In genomic region chr14:91321131-91321530, GRCh38 we compare ENCODE assay signal across 19 cellular contexts.
DNase-seq lines count a peak whose midpoint lies in the region; ATAC-seq, FAIRE-seq and TF ChIP-seq lines count a peak whose summit lies in the region.
"Had no signal": no experiment of that assay in that cellular context is flagged by ENCODE, and none has a peak within 500 bp of the region (broad histone marks: within the 10 kb centered on the region; RNA-seq: fewer than 3 reads in every experiment).

No MANE protein-coding gene starts in this region.

- no peak for FAIRE-seq in GM12892 (lab: Jason Lieb, UNC)
- FAIRE-seq: GM18507 had no signal

- H3K9ac ChIP-seq in neuronal stem cell (ENCODE audit: low read depth, low read length, poor library complexity) = no peak overlapping the region

- POLR2A ChIA-PET in activated CD4-positive, alpha-beta T cell treated with anti-CD3 and anti-CD28 coated beads for 36 hours (lab: Charles Lee) = no interaction called here
- POLR2A ChIA-PET in CD4-positive, alpha-beta T cell (lab: Charles Lee) = interaction anchor here (0.8 to 1.0 kb wide), 2 partner anchors 28 to 97 kb away, joined by 3 to 4 read pairs; partner anchors contain the start of gene CCDC88C

- peak overlapping the region; percentile 28 for H3K27ac Mint-ChIP-seq in activated CD4-positive, alpha-beta T cell treated with anti-CD3 and anti-CD28 coated beads for 36 hours
- H3K27ac Mint-ChIP-seq in CD4-positive, alpha-beta T cell = peak overlapping the region; percentile 97
- H3K27ac Mint-ChIP-seq in activated naive CD8-positive, alpha-beta T cell treated with anti-CD3 and anti-CD28 coated beads for 36 hours = peak overlapping the region; percentile 25
- no peak overlapping the region for H3K27ac Mint-ChIP-seq in activated CD8-positive, alpha-beta memory T cell treated with anti-CD3 and anti-CD28 coated beads, Interleukin-2, amount 10 ng/mL, durations not matched to agents 7 days and 5 days

- H2AK5ac ChIP-seq in neuronal stem cell (ENCODE audit: low read depth, low read length) = no peak overlapping the region

- H3K4me3 ChIP-seq in neuronal stem cell (ENCODE audit: low read length in 2 of 2) = no peak overlapping the region
- H3K4me3 ChIP-seq in H7 (ENCODE audit: insufficient read depth, low read depth, low read length) = no peak overlapping the region
- H3K4me3 ChIP-seq: BLaER1 treated with 17β-estradiol and CSF1 and Interleukin-3, amounts not matched to agents 10 nM and 100 nM; SJSA1 had no signal

- no peak overlapping the region for H2BK15ac ChIP-seq in neuronal stem cell (ENCODE audit: low read length)

- H3K23ac ChIP-seq in neuronal stem cell (ENCODE audit: low read depth, low read length, poor library complexity) = no peak overlapping the region

- H3K4me2 ChIP-seq in neuronal stem cell (ENCODE audit: insufficient read depth, low read length, poor library complexity, severe bottlenecking) = no peak overlapping the region

- peaks cover 11% of the 10 kb centered on the region for H3K79me1 ChIP-seq in neuronal stem cell (ENCODE audit: low read depth, low read length)

- DNase-seq in activated CD4-positive, alpha-beta T cell treated with anti-CD3 and anti-CD28 coated beads for 36 hours = no peak
- DNase-seq in activated CD4-positive, alpha-beta T cell treated with anti-CD3 and anti-CD28 coated beads, Interleukin-2, amount 50 U/mL, for 4 hours = no peak
- no peak for DNase-seq in CD4-positive, alpha-beta T cell
- no peak for DNase-seq in activated naive CD8-positive, alpha-beta T cell treated with anti-CD3 and anti-CD28 coated beads for 36 hours
- no peak for DNase-seq in neuronal stem cell (ENCODE audit: low spot score)
- DNase-seq in H7 = no peak
- DNase-seq in GM12892 (ENCODE audit: insufficient read length) = no peak
- no peak for DNase-seq in activated CD8-positive, alpha-beta memory T cell treated with anti-CD3 and anti-CD28 coated beads, Interleukin-2, amount 10 ng/mL, durations not matched to agents 7 days and 5 days
- DNase-seq: Caco-2, MV-4-11, NCI-H1417 treated with DMSO at 0.1 percent for 48 hours, NCI-H2029, NCI-H510A treated with DMSO at 0.1 percent for 48 hours had no signal

- H3K4ac ChIP-seq in neuronal stem cell (ENCODE audit: low read length) = no peak overlapping the region

- peak overlapping the region; percentile 95 for H3K27ac ChIP-seq in CD4-positive, alpha-beta T cell (ENCODE audit: low read depth, low read length)
- H3K27ac ChIP-seq in neuronal stem cell (replicated peaks; ENCODE audit: low read length) = peak overlapping the region; percentile 12
- H3K27ac ChIP-seq: 22Rv1, SJSA1 had no signal

- no peak overlapping the region for H3K4me3 Mint-ChIP-seq in activated CD4-positive, alpha-beta T cell treated with anti-CD3 and anti-CD28 coated beads for 36 hours
- H3K4me3 Mint-ChIP-seq in CD4-positive, alpha-beta T cell = no peak overlapping the region
- no peak overlapping the region for H3K4me3 Mint-ChIP-seq in activated naive CD8-positive, alpha-beta T cell treated with anti-CD3 and anti-CD28 coated beads for 36 hours
- H3K4me3 Mint-ChIP-seq in activated CD8-positive, alpha-beta memory T cell treated with anti-CD3 and anti-CD28 coated beads, Interleukin-2, amount 10 ng/mL, durations not matched to agents 7 days and 5 days = no peak overlapping the region

- H2BK12ac ChIP-seq in neuronal stem cell (ENCODE audit: low read length) = no peak overlapping the region

- TF ChIP-seq POLR2A in GM12892 (IDR thresholded peaks at IDR 0.05; ENCODE audit: low read depth, low read length) = no peak

- CTCF ChIA-PET in activated CD4-positive, alpha-beta T cell treated with anti-CD3 and anti-CD28 coated beads for 36 hours (lab: Charles Lee) = interaction anchor here (0.7 to 15.0 kb wide), 5 partner anchors 24 to 106 kb away, joined by 3 to 177 read pairs (median 3); partner anchors contain the start of gene CCDC88C
- CTCF ChIA-PET in CD4-positive, alpha-beta T cell (lab: Charles Lee) = no interaction called here
- CTCF ChIA-PET in activated CD8-positive, alpha-beta memory T cell treated with anti-CD3 and anti-CD28 coated beads, Interleukin-2, amount 10 ng/mL, durations not matched to agents 7 days and 5 days (lab: Charles Lee) = interaction anchor here (5.8 to 9.2 kb wide), 3 partner anchors 31 to 94 kb away, joined by 46 to 175 read pairs (median 73); partner anchors contain the start of gene CCDC88C

- H3K36me3 ChIP-seq in neuronal stem cell (replicated peaks in 1 of 2; ENCODE audit: control insufficient read depth in 2 of 2, insufficient read depth in 2 of 2, low read length in 2 of 2) (peaks cover 67 to 89% of the 10 kb centered on the region in 2 donors), H7 (replicated peaks; ENCODE audit: control insufficient read depth, insufficient read depth, low read length) (peaks cover 13% of the 10 kb centered on the region)
- H3K36me3 ChIP-seq: SJSA1 had no signal

- no peak overlapping the region for H4K8ac ChIP-seq in neuronal stem cell (ENCODE audit: low read depth, low read length)

- H4K91ac ChIP-seq in neuronal stem cell (ENCODE audit: low read depth, low read length, poor library complexity) = no peak overlapping the region

- no peak for ATAC-seq in activated CD4-positive, alpha-beta T cell treated with anti-CD3 and anti-CD28 coated beads for 36 hours
- no peak for ATAC-seq in CD4-positive, alpha-beta T cell (ENCODE audit: poor library complexity)
- ATAC-seq in activated CD8-positive, alpha-beta memory T cell treated with anti-CD3 and anti-CD28 coated beads, Interleukin-2, amount 10 ng/mL, durations not matched to agents 7 days and 5 days = no peak
- ATAC-seq: HCT116 had no signal

- no peaks in the 10 kb centered on the region for H3K4me1 ChIP-seq in neuronal stem cell (ENCODE audit: control insufficient read depth in 2 of 2, insufficient read depth in 1 of 2, low read depth in 1 of 2, low read length in 2 of 2)
- H3K4me1 ChIP-seq: Caco-2, SJSA1 had no signal

- H3K9me3 ChIP-seq in CD4-positive, alpha-beta T cell (ENCODE audit: control insufficient read depth, low read length) = no peaks in the 10 kb centered on the region
- no peaks in the 10 kb centered on the region for H3K9me3 ChIP-seq in neuronal stem cell (replicated peaks in 1 of 2; ENCODE audit: control insufficient read depth in 2 of 2, insufficient read depth in 1 of 2, low read depth in 1 of 2, low read length in 2 of 2)
- H3K9me3 ChIP-seq: BLaER1 treated with 17β-estradiol and CSF1 and Interleukin-3, amounts not matched to agents 10 nM and 100 nM; Caco-2; SJSA1 had no signal

- no peaks in the 10 kb centered on the region for H3K27me3 Mint-ChIP-seq in activated CD4-positive, alpha-beta T cell treated with anti-CD3 and anti-CD28 coated beads for 36 hours
- H3K27me3 Mint-ChIP-seq in CD4-positive, alpha-beta T cell = no peaks in the 10 kb centered on the region
- no peaks in the 10 kb centered on the region for H3K27me3 Mint-ChIP-seq in activated naive CD8-positive, alpha-beta T cell treated with anti-CD3 and anti-CD28 coated beads for 36 hours
- no peaks in the 10 kb centered on the region for H3K27me3 Mint-ChIP-seq in activated CD8-positive, alpha-beta memory T cell treated with anti-CD3 and anti-CD28 coated beads, Interleukin-2, amount 10 ng/mL, durations not matched to agents 7 days and 5 days
- H3K27me3 Mint-ChIP-seq: IgD-negative memory B cell had no signal

- H2BK120ac ChIP-seq in neuronal stem cell (ENCODE audit: low read depth, low read length) = no peak overlapping the region

- H2AFZ ChIP-seq in neuronal stem cell (ENCODE audit: low read length) = no peak overlapping the region

- H3K4me1 Mint-ChIP-seq in activated CD4-positive, alpha-beta T cell treated with anti-CD3 and anti-CD28 coated beads for 36 hours = peaks cover 83% of the 10 kb centered on the region
- H3K4me1 Mint-ChIP-seq in CD4-positive, alpha-beta T cell (ENCODE audit: low read depth) = peaks cover 81% of the 10 kb centered on the region
- peaks cover 70% of the 10 kb centered on the region for H3K4me1 Mint-ChIP-seq in activated naive CD8-positive, alpha-beta T cell treated with anti-CD3 and anti-CD28 coated beads for 36 hours
- H3K4me1 Mint-ChIP-seq in activated CD8-positive, alpha-beta memory T cell treated with anti-CD3 and anti-CD28 coated beads, Interleukin-2, amount 10 ng/mL, durations not matched to agents 7 days and 5 days = peaks cover 74% of the 10 kb centered on the region

- H3K36me3 Mint-ChIP-seq in activated CD4-positive, alpha-beta T cell treated with anti-CD3 and anti-CD28 coated beads for 36 hours (ENCODE audit: low read depth) = peaks cover 73% of the 10 kb centered on the region
- peaks cover 88% of the 10 kb centered on the region for H3K36me3 Mint-ChIP-seq in CD4-positive, alpha-beta T cell (ENCODE audit: low read depth)
- H3K36me3 Mint-ChIP-seq in activated naive CD8-positive, alpha-beta T cell treated with anti-CD3 and anti-CD28 coated beads for 36 hours = peaks cover 52% of the 10 kb centered on the region
- H3K36me3 Mint-ChIP-seq in activated CD8-positive, alpha-beta memory T cell treated with anti-CD3 and anti-CD28 coated beads, Interleukin-2, amount 10 ng/mL, durations not matched to agents 7 days and 5 days = peaks cover 68% of the 10 kb centered on the region

- H2BK5ac ChIP-seq in neuronal stem cell (ENCODE audit: low read length) = peak overlapping the region; percentile 72

- H3K27me3 ChIP-seq in CD4-positive, alpha-beta T cell (ENCODE audit: control insufficient read depth, insufficient read depth, low read length) = no peaks in the 10 kb centered on the region
- no peaks in the 10 kb centered on the region for H3K27me3 ChIP-seq in neuronal stem cell (ENCODE audit: control insufficient read depth in 3 of 3, insufficient read depth in 3 of 3, low read depth in 1 of 3, low read length in 3 of 3)
- H3K27me3 ChIP-seq in H7 (ENCODE audit: control insufficient read depth, insufficient read depth, low read length) = no peaks in the 10 kb centered on the region
- H3K27me3 ChIP-seq: BLaER1 treated with 17β-estradiol and CSF1 and Interleukin-3, amounts not matched to agents 10 nM and 100 nM; SJSA1 had no signal

- no peaks in the 10 kb centered on the region for H3K9me3 Mint-ChIP-seq in activated CD4-positive, alpha-beta T cell treated with anti-CD3 and anti-CD28 coated beads for 36 hours (ENCODE audit: low read depth)
- H3K9me3 Mint-ChIP-seq in CD4-positive, alpha-beta T cell = no peaks in the 10 kb centered on the region
- no peaks in the 10 kb centered on the region for H3K9me3 Mint-ChIP-seq in activated naive CD8-positive, alpha-beta T cell treated with anti-CD3 and anti-CD28 coated beads for 36 hours
- H3K9me3 Mint-ChIP-seq in activated CD8-positive, alpha-beta memory T cell treated with anti-CD3 and anti-CD28 coated beads, Interleukin-2, amount 10 ng/mL, durations not matched to agents 7 days and 5 days (ENCODE audit: low read depth) = no peaks in the 10 kb centered on the region
- H3K9me3 Mint-ChIP-seq: IgD-negative memory B cell had no signal

- no peak for TF ChIP-seq CTCF in CD4-positive, alpha-beta T cell (IDR thresholded peaks at IDR 0.05)

- H3K14ac ChIP-seq in neuronal stem cell (ENCODE audit: low read length) = no peak overlapping the region

- no CpG with 5 or more reads among the region's 12 CpGs for WGBS in neuronal stem cell (ENCODE audit: extremely low coverage in 2 of 2, insufficient read length in 2 of 2, insufficient replicate concordance in 1 of 2), 2 donors

- H3K18ac ChIP-seq in neuronal stem cell (ENCODE audit: low read length) = no peak overlapping the region

- intact Hi-C loops in activated CD4-positive, alpha-beta T cell treated with anti-CD3 and anti-CD28 coated beads for 36 hours (cut with DNase I, micrococcal nuclease) = loop anchor here in 1 of 2 experiments (5.0 to 10.0 kb wide), 2 partner anchors 191 to 544 kb away; partner anchors contain the start of genes PPP4R3A and TC2N
- intact Hi-C loops in CD4-positive, alpha-beta T cell (cut with DNase I, micrococcal nuclease) = loop anchor here in 1 of 2 experiments (5.0 kb wide), 1 partner anchor 156 kb away; no protein-coding TSS in a partner anchor
